ENCODE assay signal across 1 cellular context in genomic region chr6:7170117-7170732, GRCh38.
TF ChIP-seq lines count a peak whose summit lies in the region.

No MANE protein-coding gene starts in this region.

TF ChIP-seq in K562, 482 proteins besides CTCF, POLR2A, EP300 and RAD21 (continued from another document):
- no peak for TF ChIP-seq MLLT1 (IDR thresholded peaks at IDR 0.05)
- no peak for TF ChIP-seq DPF2 (IDR thresholded peaks at IDR 0.05)
- TF ChIP-seq C11orf30 (IDR thresholded peaks at IDR 0.05; ENCODE audit: low read depth), result no peak
- no peak for TF ChIP-seq IRF9 (tag; IDR thresholded peaks at IDR 0.05)
- no peak for TF ChIP-seq HLTF (IDR thresholded peaks at IDR 0.05)
- no peak for TF ChIP-seq ZKSCAN1 (IDR thresholded peaks at IDR 0.05; ENCODE audit: low read depth, low read length)
- 0 out of 6 replicates have a peak, but pooled peaks of 1 of the 3 experiments have one; percentile 6 for TF ChIP-seq ZBTB11 (CRISPR knock-in tag; IDR thresholded peaks at IDR 0.05)
- TF ChIP-seq CEBPG (CRISPR knock-in tag; IDR thresholded peaks at IDR 0.05), result no peak
- TF ChIP-seq CEBPG (tag; conservative IDR thresholded peaks at IDR 0.05 in 1 of 2, IDR thresholded peaks at IDR 0.05 in 1 of 2), result no peak
- TF ChIP-seq SUPT5H (IDR thresholded peaks at IDR 0.05), result no peak
- TF ChIP-seq SOX6 (IDR thresholded peaks at IDR 0.05), result no peak
- no peak for TF ChIP-seq ZNF282 (CRISPR knock-in tag; IDR thresholded peaks at IDR 0.05)
- no peak for TF ChIP-seq PKNOX1 (IDR thresholded peaks at IDR 0.05)
- TF ChIP-seq ZNF318 (IDR thresholded peaks at IDR 0.05; ENCODE audit: borderline replicate concordance in 1 of 2, low read depth in 1 of 2), result no peak
- no peak for TF ChIP-seq PRDM10 (IDR thresholded peaks at IDR 0.05; ENCODE audit: partially characterized antibody)
- TF ChIP-seq HDAC2 (IDR thresholded peaks at IDR 0.05), result no peak
- TF ChIP-seq RB1 (IDR thresholded peaks at IDR 0.05; ENCODE audit: low read depth), result no peak
- TF ChIP-seq RREB1 (CRISPR knock-in tag; IDR thresholded peaks at IDR 0.05), result 0 out of 2 replicates have a peak, but pooled peaks have one; percentile 27
- no peak for TF ChIP-seq MTA2 (IDR thresholded peaks at IDR 0.05; ENCODE audit: low read depth)
- no peak for TF ChIP-seq CHD1 (IDR thresholded peaks at IDR 0.05; ENCODE audit: low read length)
